In the genomic region with DNA sequence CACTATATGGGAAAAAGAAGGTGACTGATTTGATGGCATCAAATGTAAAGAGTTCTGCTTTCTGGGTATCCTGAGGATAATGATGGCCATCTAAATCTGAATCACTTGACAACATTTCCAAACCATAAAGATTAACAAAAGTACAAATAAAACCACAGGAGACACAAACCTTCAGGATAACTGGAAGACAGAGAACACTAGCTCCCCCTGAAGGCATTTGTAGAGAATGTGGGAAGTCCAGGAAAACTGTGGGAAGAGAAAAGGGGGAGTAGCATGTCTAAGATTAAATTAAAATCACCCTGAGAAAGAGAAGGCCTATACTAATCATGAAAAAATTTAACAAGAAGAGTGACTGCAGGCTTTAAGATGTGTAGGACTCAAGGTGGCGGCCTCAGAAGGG, we compare ENCODE assay signal across 12 cellular contexts.
DNase-seq lines count a peak whose midpoint lies in the region; ATAC-seq, FAIRE-seq and TF ChIP-seq lines count a peak whose summit lies in the region.
"Had no signal": no experiment of that assay in that cellular context is flagged by ENCODE, and none has a peak within 500 bp of the region (broad histone marks: within the 10 kb centered on the region; RNA-seq: fewer than 3 reads in every experiment).

No MANE protein-coding gene starts in this region.

- H3K27ac ChIP-seq in AG04450 (ENCODE audit: low read depth, low read length) (no peak overlapping the region), astrocyte (ENCODE audit: low read depth, low read length) (no peak overlapping the region), keratinocyte (ENCODE audit: control insufficient read depth, insufficient read depth, low read length) (no peak overlapping the region)
- H3K27ac ChIP-seq: coronary artery, Peyer's patch had no signal

- peaks cover 10% of the 10 kb centered on the region for H3K4me1 Mint-ChIP-seq in HFFc6 (ENCODE audit: low read depth)
- peaks cover 3% of the 10 kb centered on the region for H3K4me1 Mint-ChIP-seq in astrocyte (ENCODE audit: low read depth, unreplicated experiment)
- H3K4me1 Mint-ChIP-seq in activated T-cell treated with anti-CD3 and anti-CD28 coated beads, Interleukin-2, amount 50 U/mL, for 72 hours (ENCODE audit: low read depth) = no peaks in the 10 kb centered on the region
- H3K4me1 Mint-ChIP-seq: mesothelial cell of epicardium had no signal

- dilution Hi-C loops in keratinocyte (cut with MboI; ENCODE audit: extremely low pct_ligation_motif_present, low sequenced_read_pairs) = no loop called here

- H3K36me3 Mint-ChIP-seq in HFFc6 (ENCODE audit: low read depth) = no peaks in the 10 kb centered on the region
- H3K36me3 Mint-ChIP-seq in astrocyte (ENCODE audit: low read depth, unreplicated experiment) = no peaks in the 10 kb centered on the region
- H3K36me3 Mint-ChIP-seq in activated T-cell treated with anti-CD3 and anti-CD28 coated beads, Interleukin-2, amount 50 U/mL, for 72 hours (ENCODE audit: insufficient read depth in 2 of 2) = no peaks in the 10 kb centered on the region
- H3K36me3 Mint-ChIP-seq: mesothelial cell of epicardium had no signal

- H3K9me1 ChIP-seq in keratinocyte (ENCODE audit: control insufficient read depth, extremely low read depth, insufficient read depth, low read length) = no peaks in the 10 kb centered on the region

- no peak for FAIRE-seq in astrocyte (lab: Jason Lieb, UNC)
- FAIRE-seq in keratinocyte (lab: Jason Lieb, UNC) = no peak

- H3K9me3 ChIP-seq in AG04450 (ENCODE audit: control insufficient read depth, insufficient read depth, low read length) (no peaks in the 10 kb centered on the region), astrocyte (ENCODE audit: insufficient read depth, low read depth, low read length) (no peaks in the 10 kb centered on the region), keratinocyte (ENCODE audit: control insufficient read depth, low read depth, low read length) (no peaks in the 10 kb centered on the region)
- H3K9me3 ChIP-seq: Peyer's patch had no signal

- H3K27me3 ChIP-seq in AG04450 (ENCODE audit: control insufficient read depth, insufficient read depth, low read length) = no peaks in the 10 kb centered on the region
- H3K27me3 ChIP-seq in astrocyte (ENCODE audit: insufficient read depth, low read length) = no peaks in the 10 kb centered on the region
- H3K27me3 ChIP-seq in keratinocyte (ENCODE audit: control insufficient read depth, extremely low read depth, insufficient read depth, low read length) = no peaks in the 10 kb centered on the region
- H3K27me3 ChIP-seq: Peyer's patch had no signal

- H3K4me3 Mint-ChIP-seq in HFFc6 (no peak overlapping the region), astrocyte (ENCODE audit: unreplicated experiment) (no peak overlapping the region)
- no peak overlapping the region for H3K4me3 Mint-ChIP-seq in activated T-cell treated with anti-CD3 and anti-CD28 coated beads, Interleukin-2, amount 50 U/mL, for 72 hours
- H3K4me3 Mint-ChIP-seq: mesothelial cell of epicardium had no signal

- H3K4me2 ChIP-seq in astrocyte (ENCODE audit: low read length) = no peak overlapping the region
- no peak overlapping the region for H3K4me2 ChIP-seq in keratinocyte (ENCODE audit: control insufficient read depth, extremely low read depth, insufficient read depth, low read depth, low read length)

- TF ChIP-seq CTCF in AG04450 (IDR thresholded peaks at IDR 0.05; ENCODE audit: low read depth, low read length) (peak; percentile 80), HFFc6 (IDR thresholded peaks at IDR 0.05) (peak; percentile 74), astrocyte (IDR thresholded peaks at IDR 0.05; ENCODE audit: insufficient read depth, low read depth, low read length) (peak; percentile 42), keratinocyte (optimal IDR thresholded peaks at IDR 0.05 in 1 of 3, IDR thresholded peaks at IDR 0.05 in 1 of 3, conservative IDR thresholded peaks at IDR 0.05 in 1 of 3; ENCODE audit: extremely low read depth in 1 of 3, insufficient read depth in 2 of 3, low read length in 3 of 3) (peak; percentile 13 to 40 (median 22))

- ATAC-seq in activated T-cell treated with anti-CD3 and anti-CD28 coated beads, Interleukin-2, amount 50 U/mL, for 72 hours (replicated peaks in 1 of 2) = no peak

- no peaks in the 10 kb centered on the region for H3K36me3 ChIP-seq in astrocyte (ENCODE audit: insufficient read depth, low read length)
- no peaks in the 10 kb centered on the region for H3K36me3 ChIP-seq in keratinocyte (ENCODE audit: control insufficient read depth in 2 of 2, extremely low read depth in 1 of 2, insufficient read depth in 2 of 2, low read length in 2 of 2)
- H3K36me3 ChIP-seq: Peyer's patch had no signal

- H3K27ac Mint-ChIP-seq in HFFc6 (peak overlapping the region; percentile 15; the same call in 1 of the 2 replicates), astrocyte (ENCODE audit: unreplicated experiment) (no peak overlapping the region)
- H3K27ac Mint-ChIP-seq in activated T-cell treated with anti-CD3 and anti-CD28 coated beads, Interleukin-2, amount 50 U/mL, for 72 hours = no peak overlapping the region
- H3K27ac Mint-ChIP-seq: mesothelial cell of epicardium had no signal

- H3K79me2 ChIP-seq in astrocyte (ENCODE audit: insufficient read depth, low read length) = no peaks in the 10 kb centered on the region
- no peaks in the 10 kb centered on the region for H3K79me2 ChIP-seq in keratinocyte (ENCODE audit: control insufficient read depth, insufficient read depth, low read length)

- H2AFZ ChIP-seq in astrocyte (ENCODE audit: low read depth, low read length) (no peak overlapping the region), keratinocyte (ENCODE audit: control insufficient read depth, low read length) (no peak overlapping the region)

- H4K20me1 ChIP-seq in astrocyte (ENCODE audit: insufficient read depth, low read length) (no peaks in the 10 kb centered on the region), keratinocyte (ENCODE audit: control insufficient read depth, extremely low read depth, insufficient read depth, low read length) (no peaks in the 10 kb centered on the region)

- H3K9me3 Mint-ChIP-seq in HFFc6 (no peaks in the 10 kb centered on the region), astrocyte (ENCODE audit: unreplicated experiment) (no peaks in the 10 kb centered on the region)
- no peaks in the 10 kb centered on the region for H3K9me3 Mint-ChIP-seq in activated T-cell treated with anti-CD3 and anti-CD28 coated beads, Interleukin-2, amount 50 U/mL, for 72 hours
- H3K9me3 Mint-ChIP-seq: mesothelial cell of epicardium had no signal

- H3K27me3 Mint-ChIP-seq in HFFc6 (ENCODE audit: insufficient read depth) (no peaks in the 10 kb centered on the region), astrocyte (ENCODE audit: low read depth, unreplicated experiment) (no peaks in the 10 kb centered on the region)
- no peaks in the 10 kb centered on the region for H3K27me3 Mint-ChIP-seq in activated T-cell treated with anti-CD3 and anti-CD28 coated beads, Interleukin-2, amount 50 U/mL, for 72 hours (ENCODE audit: low read depth)

- H3K4me1 ChIP-seq in astrocyte (ENCODE audit: insufficient read depth, low read length) = no peaks in the 10 kb centered on the region
- no peaks in the 10 kb centered on the region for H3K4me1 ChIP-seq in keratinocyte (ENCODE audit: control insufficient read depth, extremely low read depth, insufficient read depth, low read length)
- H3K4me1 ChIP-seq: Peyer's patch had no signal

- POLR2A ChIA-PET in AG04450 (lab: Yijun Ruan, JAX) = no interaction called here

- CTCF ChIA-PET in AG04450 (lab: Charles Lee) = interaction anchor here (0.5 to 2.4 kb wide), 18 partner anchors 10 to 1515 kb away, joined by 3 to 14 read pairs (median 4); no protein-coding TSS in a partner anchor

- DNase-seq in AG04450 (ENCODE audit: low read depth, low spot score) (peak; percentile 11), HFFc6 (peak; percentile 41), astrocyte (ENCODE audit: low read depth) (peak; percentile 20), keratinocyte (ENCODE audit: low read depth, low spot score) (no peak), NOMO-1 treated with dmso at 0.1 percent for 144 hours (lab: John Stamatoyannopoulos, UW; ENCODE audit: unreplicated experiment) (no peak)
- DNase-seq in activated T-cell treated with anti-CD3 and anti-CD28 coated beads, Interleukin-2, amount 50 U/mL, for 72 hours = no peak
- DNase-seq in activated naive CD4-positive, alpha-beta T cell treated with anti-CD3 and anti-CD28 coated beads, Interleukin-2, amount 50 U/mL, for 16 hours = no peak
- DNase-seq in activated effector memory CD4-positive, alpha-beta T cell treated with anti-CD3 and anti-CD28 coated beads, Interleukin-2, amount 50 U/mL, for 16 hours = no peak
- DNase-seq: DMS79, Peyer's patch had no signal

- H3K4me3 ChIP-seq in AG04450 (ENCODE audit: low read depth, low read length) (no peak overlapping the region), astrocyte (ENCODE audit: insufficient read depth, low read depth, low read length) (no peak overlapping the region), keratinocyte (ENCODE audit: control insufficient read depth in 2 of 3, extremely low read depth in 1 of 3, insufficient read depth in 2 of 3, low read depth in 1 of 3, low read length in 3 of 3) (no peak overlapping the region)
- H3K4me3 ChIP-seq: coronary artery, Peyer's patch had no signal

- H3K9ac ChIP-seq in astrocyte (ENCODE audit: low read length) (no peak overlapping the region), keratinocyte (ENCODE audit: control insufficient read depth, extremely low read depth, insufficient read depth, low read length) (no peak overlapping the region)

Comparison
In these comparisons a context has a peak if more than half of its experiments do, and no peak if none do; other contexts are left out.
1. DNase-seq: peak in AG04450 (single experiment), HFFc6 (single experiment) and astrocyte (single experiment); none in keratinocyte (single experiment), NOMO-1 treated with dmso at 0.1 percent for 144 hours (single experiment), activated T-cell treated with anti-CD3 and anti-CD28 coated beads, Interleukin-2, amount 50 U/mL, for 72 hours (0 of 2), activated naive CD4-positive, alpha-beta T cell treated with anti-CD3 and anti-CD28 coated beads, Interleukin-2, amount 50 U/mL, for 16 hours (single experiment) and activated effector memory CD4-positive, alpha-beta T cell treated with anti-CD3 and anti-CD28 coated beads, Interleukin-2, amount 50 U/mL, for 16 hours (single experiment).
2. CTCF ChIP-seq: peak in every context shown above with its lines; median percentile 80 in AG04450; 74 in HFFc6; 42 in astrocyte; 22 in keratinocyte.